In genomic region chr5:94086194-94086593, GRCh38 we compare ENCODE assay signal across 25 cellular contexts.
"Had no signal": no experiment of that assay in that cellular context is flagged by ENCODE, and none has a peak within 500 bp of the region (broad histone marks: within the 10 kb centered on the region; RNA-seq: fewer than 3 reads in every experiment).

No MANE protein-coding gene starts in this region.

- ATAC-seq: activated naive CD4-positive, alpha-beta T cell treated with anti-CD3 and anti-CD28 coated beads, Interleukin-2, amount 50 U/mL, for 72 hours; activated naive CD8-positive, alpha-beta T cell treated with anti-CD3 and anti-CD28 coated beads, Interleukin-2, amount 50 U/mL, for 24 hours; activated T-cell treated with anti-CD3 and anti-CD28 coated beads, Interleukin-2, amount 50 U/mL, for 4 hours; T-cell had no signal

- FAIRE-seq: astrocyte, RCC 7860, TTC549 had no signal

- DNase-seq: activated CD4-positive, alpha-beta memory T cell treated with anti-CD3 and anti-CD28 coated beads for 36 hours; activated CD4-positive, alpha-beta T cell treated with anti-CD3 and anti-CD28 coated beads, Interleukin-2, amount 10 ng/mL, durations not matched to agents 7 days and 5 days; activated CD4-positive, CD25-positive, alpha-beta regulatory T cell; activated CD8-positive, alpha-beta memory T cell treated with anti-CD3 and anti-CD28 coated beads for 24 hours; activated effector memory CD4-positive, alpha-beta T cell treated with anti-CD3 and anti-CD28 coated beads, Interleukin-2, amount 50 U/mL, for 16 hours; activated naive CD4-positive, alpha-beta T cell treated with Interleukin-2 at 50 U/mL for 16 hours; activated naive CD8-positive, alpha-beta T cell treated with anti-CD3 and anti-CD28 coated beads, Interleukin-2, amount 50 U/mL, for 24 hours; activated T-cell treated with anti-CD3 and anti-CD28 coated beads, Interleukin-2, amount 50 U/mL, for 4 hours; amygdala; MG63; NCI-H1105; NCI-H1436; NCI-H187; NCI-H2081; NCI-H510A treated with DMSO at 0.1 percent for 48 hours; T-cell; T-helper 2 cell; T1000 had no signal

- H3K27ac ChIP-seq: cardiac muscle cell, SK-N-MC, VCaP had no signal

- H3K4me3 ChIP-seq: cardiac muscle cell, MG63, SK-N-MC had no signal

- H3K9me3 ChIP-seq: MG63 had no signal

- H3K27me3 ChIP-seq: cardiac muscle cell, MG63 had no signal

- H3K36me3 ChIP-seq: cardiac muscle cell, MG63 had no signal
